1 cellular context compared by ENCODE assay signal in the genomic region with DNA sequence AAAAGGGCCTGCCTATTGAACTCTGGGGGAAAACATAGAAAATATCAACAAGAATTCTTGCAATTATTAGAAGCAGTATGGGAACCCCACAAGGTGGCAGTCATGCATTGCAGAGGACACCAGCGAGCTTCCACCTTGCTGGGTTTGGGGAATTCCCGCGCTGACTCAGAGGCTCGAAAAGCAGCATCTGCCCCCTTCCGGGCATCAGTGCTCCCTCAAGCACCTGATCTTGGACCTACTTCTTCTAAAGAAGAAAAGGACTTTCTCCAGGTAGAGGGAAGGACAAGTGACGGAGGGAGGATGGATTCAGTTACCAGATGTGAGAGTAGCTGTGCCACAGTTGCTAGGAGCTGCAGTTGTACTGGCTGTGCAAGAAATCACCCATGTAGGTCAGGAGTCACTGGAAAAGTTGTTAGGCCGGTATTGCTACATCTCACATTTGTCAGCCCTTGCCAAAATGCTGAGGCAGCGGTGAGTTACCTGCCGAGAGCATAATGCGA.
TF ChIP-seq lines count a peak whose summit lies in the region.

No MANE protein-coding gene starts in this region.

TF ChIP-seq in GM12878, 131 proteins besides CTCF, POLR2A, EP300 and RAD21 (continued from another document):
- TF ChIP-seq, protein P1, sequence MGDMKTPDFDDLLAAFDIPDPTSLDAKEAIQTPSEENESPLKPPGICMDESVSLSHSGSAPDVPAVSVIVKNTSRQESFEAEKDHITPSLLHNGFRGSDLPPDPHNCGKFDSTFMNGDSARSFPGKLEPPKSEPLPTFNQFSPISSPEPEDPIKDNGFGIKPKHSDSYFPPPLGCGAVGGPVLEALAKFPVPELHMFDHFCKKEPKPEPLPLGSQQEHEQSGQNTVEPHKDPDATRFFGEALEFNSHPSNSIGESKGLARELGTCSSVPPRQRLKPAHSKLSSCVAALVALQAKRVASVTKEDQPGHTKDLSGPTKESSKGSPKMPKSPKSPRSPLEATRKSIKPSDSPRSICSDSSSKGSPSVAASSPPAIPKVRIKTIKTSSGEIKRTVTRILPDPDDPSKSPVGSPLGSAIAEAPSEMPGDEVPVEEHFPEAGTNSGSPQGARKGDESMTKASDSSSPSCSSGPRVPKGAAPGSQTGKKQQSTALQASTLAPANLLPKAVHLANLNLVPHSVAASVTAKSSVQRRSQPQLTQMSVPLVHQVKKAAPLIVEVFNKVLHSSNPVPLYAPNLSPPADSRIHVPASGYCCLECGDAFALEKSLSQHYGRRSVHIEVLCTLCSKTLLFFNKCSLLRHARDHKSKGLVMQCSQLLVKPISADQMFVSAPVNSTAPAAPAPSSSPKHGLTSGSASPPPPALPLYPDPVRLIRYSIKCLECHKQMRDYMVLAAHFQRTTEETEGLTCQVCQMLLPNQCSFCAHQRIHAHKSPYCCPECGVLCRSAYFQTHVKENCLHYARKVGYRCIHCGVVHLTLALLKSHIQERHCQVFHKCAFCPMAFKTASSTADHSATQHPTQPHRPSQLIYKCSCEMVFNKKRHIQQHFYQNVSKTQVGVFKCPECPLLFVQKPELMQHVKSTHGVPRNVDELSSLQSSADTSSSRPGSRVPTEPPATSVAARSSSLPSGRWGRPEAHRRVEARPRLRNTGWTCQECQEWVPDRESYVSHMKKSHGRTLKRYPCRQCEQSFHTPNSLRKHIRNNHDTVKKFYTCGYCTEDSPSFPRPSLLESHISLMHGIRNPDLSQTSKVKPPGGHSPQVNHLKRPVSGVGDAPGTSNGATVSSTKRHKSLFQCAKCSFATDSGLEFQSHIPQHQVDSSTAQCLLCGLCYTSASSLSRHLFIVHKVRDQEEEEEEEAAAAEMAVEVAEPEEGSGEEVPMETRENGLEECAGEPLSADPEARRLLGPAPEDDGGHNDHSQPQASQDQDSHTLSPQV (IDR thresholded peaks at IDR 0.05), result 0 out of 2 replicates have a peak, but pooled peaks have one; percentile 18
